In genomic region chr6:16181429-16182359, GRCh38 we compare ENCODE assay signal across 18 cellular contexts. TPM values are rescaled to one million over a fixed set of nuclear protein-coding genes. Genes with fewer than 3 reads are reported as not detected.
A peak's percentile ranks its signal among the peaks of the same experiment; 100 is the strongest.
DNase-seq lines count a peak whose midpoint lies in the region; ATAC-seq, FAIRE-seq and TF ChIP-seq lines count a peak whose summit lies in the region.
"Had no signal": no experiment of that assay in that cellular context is flagged by ENCODE, and none has a peak within 500 bp of the region (broad histone marks: within the 10 kb centered on the region; RNA-seq: fewer than 3 reads in every experiment).

No MANE protein-coding gene starts in this region.

- intact Hi-C loops in CD4-positive, alpha-beta T cell (cut with DNase I, micrococcal nuclease), result loop anchor here (2.0 kb wide), 2 partner anchors 45 to 51 kb away; no protein-coding TSS in a partner anchor

- no peak overlapping the region for H3K56ac ChIP-seq in H1 (replicated peaks; ENCODE audit: insufficient read length, low read depth, low read length)

- no peak overlapping the region for H3K4me2 ChIP-seq in H1 (ENCODE audit: insufficient read depth in 1 of 2, low read depth in 2 of 2, low read length in 2 of 2)

- CTCF ChIA-PET in CD4-positive, alpha-beta T cell (lab: Charles Lee), result interaction anchor here (1.2 to 1.8 kb wide), 2 partner anchors 53 to 210 kb away, joined by 3 to 14 read pairs; partner anchors contain the start of gene MYLIP
- CTCF ChIA-PET in H1 (lab: Charles Lee; ENCODE audit: partially characterized antibody), result interaction anchor here (0.6 to 4.0 kb wide), 18 partner anchors 8 to 514 kb away, joined by 3 to 34 read pairs (median 4); no protein-coding TSS in a partner anchor

- no peak overlapping the region for H3K9ac ChIP-seq in H1 (replicated peaks in 1 of 4; ENCODE audit: extremely low read depth in 1 of 4, low read depth in 3 of 4, low read length in 3 of 4)

- DNase-seq in CD4-positive, alpha-beta T cell, result no peak
- DNase-seq in NAMALWA (ENCODE audit: low spot score) (peak; percentile 30), H1 (ENCODE audit: low read depth in 1 of 2, low spot score in 2 of 2) (no peak), nephron progenitor cell (no peak), endothelial cell (ENCODE audit: low spot score) (no peak), WERI-Rb-1 (no peak), superior temporal gyrus (ENCODE audit: extremely low spot score) (no peak)
- DNase-seq: activated CD4-positive, alpha-beta T cell treated with anti-CD3 and anti-CD28 coated beads, Interleukin-2, amount 50 U/mL, for 1 hour; DMS153; heart left ventricle; kidney; NCI-H1417; NCI-H2227 treated with DMSO at 0.1 percent for 48 hours; Right ventricle myocardium superior; stimulated activated CD4-positive, alpha-beta T cell treated with anti-CD3 and anti-CD28 coated beads, Interleukin-12 subunit alpha, Interleukin-12 subunit beta, amount 100 ng/mL, for 4 hours; T1000 had no signal

- peak overlapping the region; percentile 55; the same call in 1 of the 2 replicates for H2BK20ac ChIP-seq in H1 (ENCODE audit: low read length)

- no peak overlapping the region for H4K8ac ChIP-seq in H1 (ENCODE audit: extremely low read depth, insufficient read depth, low read length)

- no peak for TF ChIP-seq CTCF in CD4-positive, alpha-beta T cell (IDR thresholded peaks at IDR 0.05)
- no peak for TF ChIP-seq CTCF in H1 (IDR thresholded peaks at IDR 0.05; ENCODE audit: control extremely low read depth in 1 of 3, insufficient read depth in 1 of 3, low read depth in 1 of 3, low read length in 3 of 3)
- no peak for TF ChIP-seq CTCF in nephron progenitor cell (IDR thresholded peaks at IDR 0.05)
- no peak for TF ChIP-seq CTCF in endothelial cell (IDR thresholded peaks at IDR 0.05; ENCODE audit: unreplicated experiment)
- TF ChIP-seq CTCF in WERI-Rb-1 (IDR thresholded peaks at IDR 0.05; ENCODE audit: low read depth, low read length), result no peak

- peaks cover 0 to 5% (median 0%) of the 10 kb centered on the region in 4 experiments; a peak in 2 of 7 replicates for H3K4me1 ChIP-seq in H1 (replicated peaks in 1 of 4; ENCODE audit: control insufficient read depth in 3 of 4, insufficient read depth in 4 of 4, low read length in 3 of 4)

- H3K4me3 ChIP-seq in H1 (ENCODE audit: extremely low read depth in 1 of 4, insufficient read depth in 2 of 4, low read depth in 3 of 4, low read length in 4 of 4) (no peak overlapping the region), WERI-Rb-1 (ENCODE audit: low read depth, low read length) (no peak overlapping the region)

- H3K23me2 ChIP-seq in H1 (ENCODE audit: low read depth, low read length), result no peaks in the 10 kb centered on the region

- no peak for TF ChIP-seq EP300 in H1 (IDR thresholded peaks at IDR 0.05; ENCODE audit: borderline replicate concordance in 1 of 2, low read depth in 2 of 2, low read length in 2 of 2)

- H3K36me3 Mint-ChIP-seq in CD4-positive, alpha-beta T cell (ENCODE audit: low read depth), result peaks cover 8% of the 10 kb centered on the region
- H3K36me3 Mint-ChIP-seq in nephron progenitor cell (ENCODE audit: low read depth) (peaks cover 3% of the 10 kb centered on the region), endothelial cell (ENCODE audit: low read depth, unreplicated experiment) (peaks cover 4% of the 10 kb centered on the region)

- H3K9me3 Mint-ChIP-seq in CD4-positive, alpha-beta T cell, result peaks cover 14% of the 10 kb centered on the region
- peaks cover 4% of the 10 kb centered on the region for H3K9me3 Mint-ChIP-seq in nephron progenitor cell
- no peaks in the 10 kb centered on the region for H3K9me3 Mint-ChIP-seq in endothelial cell (ENCODE audit: unreplicated experiment)

- no peak for FAIRE-seq in H1 (lab: Jason Lieb, UNC)
- FAIRE-seq: GM19239, kidney had no signal

- 94% methylated on average over 15 of the region's 15 CpGs; no CpG with 5 or more reads in 1 of the 2 experiments for WGBS in H1 (ENCODE audit: extremely low coverage in 1 of 2, insufficient coverage in 1 of 2, insufficient read length in 1 of 2, insufficient replicate concordance in 2 of 2, low coverage in 1 of 2, low lambda C conversion rate in 2 of 2, missing lambda C conversion rate in 1 of 2), 2 experiments

- POLR2A ChIA-PET in CD4-positive, alpha-beta T cell (lab: Charles Lee), result interaction anchor here (1.4 to 3.1 kb wide), 4 partner anchors 45 to 52 kb away, joined by 3 to 68 read pairs (median 22); partner anchors contain the start of gene MYLIP
- POLR2A ChIA-PET in H1 (lab: Charles Lee; ENCODE audit: partially characterized antibody), result no interaction called here

- no peak for TF ChIP-seq POLR2A in H1 (IDR thresholded peaks at IDR 0.05; ENCODE audit: control extremely low read depth in 1 of 2, low read depth in 2 of 2, low read length in 2 of 2)

- H2BK120ac ChIP-seq in H1 (replicated peaks; ENCODE audit: low read depth, low read length), result no peak overlapping the region

- H3K27ac Mint-ChIP-seq in CD4-positive, alpha-beta T cell, result peak overlapping the region; percentile 65
- H3K27ac Mint-ChIP-seq in nephron progenitor cell (peak overlapping the region; percentile 63), endothelial cell (ENCODE audit: unreplicated experiment) (no peak overlapping the region)

- no peak for ATAC-seq in CD4-positive, alpha-beta T cell (ENCODE audit: poor library complexity)
- ATAC-seq in HG03439 (IDR thresholded peaks at IDR 0.05; ENCODE audit: unreplicated experiment), result no peak
- ATAC-seq: heart left ventricle had no signal

- no peaks in the 10 kb centered on the region for H3K27me3 ChIP-seq in CD4-positive, alpha-beta T cell (ENCODE audit: control insufficient read depth, insufficient read depth, low read length)
- H3K27me3 ChIP-seq in H1 (replicated peaks in 1 of 4; ENCODE audit: control insufficient read depth in 3 of 4, extremely low read depth in 1 of 4, insufficient read depth in 3 of 4, low read length in 3 of 4), result no peaks in the 10 kb centered on the region
- H3K27me3 ChIP-seq in WERI-Rb-1 (ENCODE audit: insufficient read depth, low read depth, severe bottlenecking), result no peaks in the 10 kb centered on the region

- no peak overlapping the region for H3K27ac ChIP-seq in CD4-positive, alpha-beta T cell (ENCODE audit: low read depth, low read length)
- H3K27ac ChIP-seq in H1 (ENCODE audit: low read depth, low read length) (no peak overlapping the region), WERI-Rb-1 (no peak overlapping the region)
- H3K27ac ChIP-seq: heart left ventricle had no signal

- no peaks in the 10 kb centered on the region for H4K20me1 ChIP-seq in H1 (replicated peaks in 1 of 2; ENCODE audit: control insufficient read depth in 1 of 2, insufficient read depth in 2 of 2, low read length in 2 of 2)

- H3K9me3 ChIP-seq in CD4-positive, alpha-beta T cell (ENCODE audit: control insufficient read depth, low read length), result peaks cover 15% of the 10 kb centered on the region
- no peaks in the 10 kb centered on the region; a peak in 1 of 4 replicates for H3K9me3 ChIP-seq in H1 (ENCODE audit: insufficient read depth in 2 of 2, low read depth in 1 of 2, low read length in 1 of 2)
- H3K9me3 ChIP-seq in WERI-Rb-1 (ENCODE audit: severe bottlenecking), result peaks cover 5% of the 10 kb centered on the region
- H3K9me3 ChIP-seq: heart left ventricle had no signal

- no peak overlapping the region; the same call in 1 of the 2 replicates for H2BK12ac ChIP-seq in H1 (ENCODE audit: low read depth, low read length)

- no peaks in the 10 kb centered on the region for H3K79me2 ChIP-seq in H1 (ENCODE audit: control insufficient read depth in 1 of 2, insufficient read depth in 2 of 2, low read length in 2 of 2)

- H2BK15ac ChIP-seq in H1 (ENCODE audit: low read length), result no peak overlapping the region

- H4K5ac ChIP-seq in H1 (ENCODE audit: insufficient read length, low read depth, low read length), result no peak overlapping the region

- no peaks in the 10 kb centered on the region for H3K36me3 ChIP-seq in H1 (ENCODE audit: control insufficient read depth in 2 of 4, insufficient read depth in 4 of 4, low read length in 3 of 4)
- H3K36me3 ChIP-seq in WERI-Rb-1, result no peaks in the 10 kb centered on the region
- H3K36me3 ChIP-seq: heart left ventricle had no signal

- TF ChIP-seq RAD21 in H1 (IDR thresholded peaks at IDR 0.05 in 1 of 2, conservative IDR thresholded peaks at IDR 0.05 in 1 of 2; ENCODE audit: low read depth in 2 of 2, low read length in 2 of 2), result no peak

- H3K23ac ChIP-seq in H1 (ENCODE audit: insufficient read length), result no peak overlapping the region

- H4K91ac ChIP-seq in H1 (replicated peaks; ENCODE audit: insufficient read length, low read length), result no peak overlapping the region

- H3K27me3 Mint-ChIP-seq in CD4-positive, alpha-beta T cell, result no peaks in the 10 kb centered on the region
- H3K27me3 Mint-ChIP-seq in nephron progenitor cell (ENCODE audit: low read depth, poor library complexity) (peaks cover 5% of the 10 kb centered on the region), endothelial cell (ENCODE audit: unreplicated experiment) (peaks cover 5% of the 10 kb centered on the region)

- peaks cover 44% of the 10 kb centered on the region for H3K4me1 Mint-ChIP-seq in CD4-positive, alpha-beta T cell (ENCODE audit: low read depth)
- H3K4me1 Mint-ChIP-seq in nephron progenitor cell (peaks cover 27% of the 10 kb centered on the region), endothelial cell (ENCODE audit: unreplicated experiment) (no peaks in the 10 kb centered on the region)

- H2AK5ac ChIP-seq in H1 (ENCODE audit: low read depth, low read length), result no peak overlapping the region

- no peak overlapping the region for H3K4ac ChIP-seq in H1 (replicated peaks; ENCODE audit: insufficient read length, low read depth, low read length)

- H2BK5ac ChIP-seq in H1 (ENCODE audit: low read depth, low read length), result no peak overlapping the region

- peak overlapping the region; percentile 5 for H3K4me3 Mint-ChIP-seq in CD4-positive, alpha-beta T cell
- H3K4me3 Mint-ChIP-seq in nephron progenitor cell (no peak overlapping the region), endothelial cell (ENCODE audit: unreplicated experiment) (no peak overlapping the region)

- no peak overlapping the region for H3K18ac ChIP-seq in H1 (ENCODE audit: extremely low read depth, low read length)

- no peaks in the 10 kb centered on the region for H3K79me1 ChIP-seq in H1 (ENCODE audit: low read depth, low read length)

- no peak overlapping the region; the same call in 1 of the 2 replicates for H2AFZ ChIP-seq in H1 (ENCODE audit: low read length)

- H3K14ac ChIP-seq in H1 (ENCODE audit: insufficient read length), result no peak overlapping the region

RNA-seq across cellular contexts. Expression of gene MYLIP, which starts 52.8 kb away (rescaled TPM):
- total RNA-seq in CD4-positive, alpha-beta T cell, result 100 to 1,000 TPM; 324 TPM
- 26.9 and 28.2 TPM in 2 replicates for total RNA-seq in H1 (2021; fragmentation: NEBNext Ultra II Directional; extraction: Animal tissue kit (Norgen Biotek cat#: 25700))
- 20.8 and 21.1 TPM in 2 replicates for polyA plus RNA-seq in H1 (2011; rRNA removed)
- 29.7 TPM for polyA plus RNA-seq in H1 (2011; cell fraction: cytosol; rRNA removed)
- 29.8 TPM for polyA plus RNA-seq in H1 (2011; cell fraction: nucleus; rRNA removed)
- 22.7 to 26.2 TPM (median 24.0 TPM) in 4 replicates for polyA plus RNA-seq in H1 (2012, experiment 1 of 2)
- 6.3 TPM for polyA plus RNA-seq in H1 (2012, experiment 2 of 2)
- 13.8 TPM for polyA plus RNA-seq in H1 (2013, experiment 1 of 2)
- 14.5 TPM for polyA plus RNA-seq in H1 (2013, experiment 2 of 2)
- 43.7 and 50.8 TPM in 2 replicates for polyA minus RNA-seq in H1 (2011; rRNA and poly(A)+ RNA removed)
- 27.7 TPM for polyA minus RNA-seq in H1 (2011; cell fraction: cytosol; rRNA and poly(A)+ RNA removed)
- 35.3 TPM for polyA minus RNA-seq in H1 (2011; cell fraction: nucleus; rRNA and poly(A)+ RNA removed)
- 30.1 TPM for total RNA-seq in endothelial cell (ENCODE audit: unreplicated experiment)

RNA-seq across cellular contexts. Expression of gene GMPR, which starts 56.7 kb away (rescaled TPM):
- under 1 TPM; 0.63 to 0.95 TPM for total RNA-seq in CD4-positive, alpha-beta T cell
- total RNA-seq in H1 (2021; fragmentation: NEBNext Ultra II Directional; extraction: Animal tissue kit (Norgen Biotek cat#: 25700)), result 0.99 and 1.2 TPM in 2 replicates
- 1.2 and 1.7 TPM in 2 replicates for polyA plus RNA-seq in H1 (2011; rRNA removed)
- 1.1 TPM for polyA plus RNA-seq in H1 (2011; cell fraction: cytosol; rRNA removed)
- polyA plus RNA-seq in H1 (2011; cell fraction: nucleus; rRNA removed), result 0.90 TPM
- 1.1 to 1.8 TPM (median 1.3 TPM) in 4 replicates for polyA plus RNA-seq in H1 (2012, experiment 1 of 2)
- polyA plus RNA-seq in H1 (2012, experiment 2 of 2), result 0.94 TPM
- polyA plus RNA-seq in H1 (2013, experiment 1 of 2), result 2.0 TPM
- 1.9 TPM for polyA plus RNA-seq in H1 (2013, experiment 2 of 2)
- 0.24 and 0.57 TPM in 2 replicates for polyA minus RNA-seq in H1 (2011; rRNA and poly(A)+ RNA removed)
- not detected for polyA minus RNA-seq in H1 (2011; cell fraction: cytosol; rRNA and poly(A)+ RNA removed)
- polyA minus RNA-seq in H1 (2011; cell fraction: nucleus; rRNA and poly(A)+ RNA removed), result not detected
- 1.8 TPM for total RNA-seq in endothelial cell (ENCODE audit: unreplicated experiment)

Comparison
In these comparisons a context has a peak if more than half of its experiments do, and no peak if none do; other contexts are left out.
1. RNA of gene MYLIP, which starts 52.8 kb away (total RNA-seq): 324 TPM in CD4-positive, alpha-beta T cell; 30.1 TPM in endothelial cell (single experiment) and 26.9 to 28.2 TPM in H1; every median in the first group is over 10 times any median in the second.